20 cellular contexts compared by ENCODE assay signal in the genomic region with DNA sequence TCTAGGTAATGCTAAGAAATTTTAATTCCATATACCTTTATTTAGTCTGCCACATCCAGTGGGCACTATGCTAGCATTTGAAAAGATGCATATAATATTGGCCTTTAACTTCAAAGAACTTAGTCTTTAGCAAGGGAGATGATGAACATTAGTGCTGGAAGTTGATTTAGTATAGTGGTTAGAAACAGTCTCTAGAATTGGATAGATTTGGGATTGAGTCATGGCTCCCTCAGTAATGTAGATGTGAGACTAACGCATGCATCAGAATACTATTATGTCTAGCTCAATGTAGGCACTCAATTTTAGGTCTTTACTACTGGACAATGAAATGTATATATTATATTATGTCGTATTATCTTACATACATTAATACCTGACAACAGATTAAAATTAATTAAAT. TPM values are rescaled to one million over a fixed set of nuclear protein-coding genes. Genes with fewer than 3 reads are reported as not detected.
DNase-seq lines count a peak whose midpoint lies in the region; ATAC-seq and TF ChIP-seq lines count a peak whose summit lies in the region.
"Had no signal": no experiment of that assay in that cellular context is flagged by ENCODE, and none has a peak within 500 bp of the region (broad histone marks: within the 10 kb centered on the region; RNA-seq: fewer than 3 reads in every experiment).

No MANE protein-coding gene starts in this region.

- no peaks in the 10 kb centered on the region for H3K9me3 ChIP-seq in adipocyte (ENCODE audit: control insufficient read depth, low read length)
- no peaks in the 10 kb centered on the region for H3K9me3 ChIP-seq in heart left ventricle
- H3K9me3 ChIP-seq: right lobe of liver, testis had no signal

- H3K36me3 ChIP-seq in adipocyte (ENCODE audit: control insufficient read depth, insufficient read depth, low read length, severe bottlenecking) = peaks cover 19% of the 10 kb centered on the region
- no peaks in the 10 kb centered on the region for H3K36me3 ChIP-seq in heart left ventricle
- H3K36me3 ChIP-seq: cardiac muscle cell, right lobe of liver had no signal

- intact Hi-C loops in heart left ventricle (cut with DNase I) = loop anchor here in 1 of 10 donors (10.0 kb wide), 1 partner anchor 275 kb away; no protein-coding TSS in a partner anchor

- TF ChIP-seq CTCF in fibroblast of the aortic adventitia (IDR thresholded peaks at IDR 0.05; ENCODE audit: insufficient read depth, low read length) (no peak), heart left ventricle (IDR thresholded peaks at IDR 0.05) (no peak)

- DNase-seq in AG08395 (ENCODE audit: low spot score) (peak; percentile 31), HT1080 (ENCODE audit: low read depth) (peak; percentile 11), adipocyte (ENCODE audit: low read depth) (no peak), fibroblast of the aortic adventitia (ENCODE audit: low read depth) (peak; percentile 28), HK-2 (ENCODE audit: unreplicated experiment) (no peak), heart left ventricle (no peak)
- DNase-seq: ACHN; NCI-H187 treated with DMSO at 0.1 percent for 48 hours; occipital lobe; right lobe of liver; stimulated activated naive B cell treated with anti-CD40 and anti-IgM and Interleukin-4, amounts not matched to agents 10 μg/mL and 1 μg/mL and 100 μg/mL, for 72 hours; testis had no signal

- no peak for TF ChIP-seq POLR2A in heart left ventricle (IDR thresholded peaks at IDR 0.05)

- H3K4me3 ChIP-seq in adipocyte (ENCODE audit: low read length) (peak overlapping the region; percentile 26), fibroblast of the aortic adventitia (ENCODE audit: low read depth, low read length) (no peak overlapping the region), heart left ventricle (no peak overlapping the region)
- H3K4me3 ChIP-seq: cardiac muscle cell, GM23338, right lobe of liver, testis had no signal

- 87 to 94% (median 90%) methylated on average over 2 of the region's 2 CpGs for WGBS in heart left ventricle, 4 donors

- ATAC-seq in GM21367 (IDR thresholded peaks at IDR 0.05; ENCODE audit: unreplicated experiment) = no peak
- no peak for ATAC-seq in GM19455 (IDR thresholded peaks at IDR 0.05; ENCODE audit: unreplicated experiment)
- no peak for ATAC-seq in heart left ventricle
- ATAC-seq: activated T-helper 17 cell treated with anti-CD3 and anti-CD28 coated beads, Interleukin-2, amount 50 U/mL, for 72 hours; GM23338; right lobe of liver; stimulated activated naive B cell treated with anti-CD40 and anti-IgM and Interleukin-4, amounts not matched to agents 10 μg/mL and 1 μg/mL and 100 μg/mL, for 72 hours had no signal

- H3K4me1 ChIP-seq in adipocyte (ENCODE audit: control insufficient read depth, insufficient read depth, low read length) (peaks cover 5% of the 10 kb centered on the region), heart left ventricle (peaks cover 0 to 4% (median 0%) of the 10 kb centered on the region in 12 donors)
- H3K4me1 ChIP-seq: right lobe of liver, testis had no signal

- H3K27ac ChIP-seq in heart left ventricle = no peak overlapping the region
- H3K27ac ChIP-seq: C4-2B, cardiac muscle cell, KMS-11, right lobe of liver, RWPE1, testis had no signal

- H3K27me3 ChIP-seq in adipocyte (replicated peaks; ENCODE audit: control insufficient read depth, insufficient read depth, low read length) (no peaks in the 10 kb centered on the region), heart left ventricle (no peaks in the 10 kb centered on the region)
- H3K27me3 ChIP-seq: right lobe of liver, testis had no signal

- H3K9ac ChIP-seq in adipocyte (ENCODE audit: low read length) = peak overlapping the region; percentile 96
- H3K9ac ChIP-seq: KMS-11 had no signal

RNA-seq across cellular contexts. Expression of a gene that starts 5.8 kb away (rescaled TPM):
- 0.17 TPM in 1 of 2 replicates, not detected in the other for total RNA-seq in HT1080 (2014; rRNA removed; shearing (Covaris generic))
- polyA plus RNA-seq in HT1080 (2015; cell fraction: cytosol; rRNA removed) = 0.28 TPM in 1 of 2 replicates, not detected in the other
- polyA plus RNA-seq in HT1080 (2015; cell fraction: nucleus; rRNA removed) = 0.17 TPM in 1 of 2 replicates, not detected in the other
- total RNA-seq in fibroblast of the aortic adventitia (ENCODE audit: low replicate concordance) (51.7 and 123 TPM in 2 replicates), heart left ventricle (1 to 10 TPM in 1 of 9 donors, under 1 TPM in 4, not detected in 4; 0.42 to 1.5 (median 0.62) TPM)
- 1 to 10 TPM in 1 of 2 donors, under 1 TPM in 1; 0.11 to 7.0 TPM for polyA plus RNA-seq in heart left ventricle
- total RNA-seq: activated T-helper 17 cell treated with anti-CD3 and anti-CD28 coated beads, Interleukin-2, amount 50 U/mL, for 72 hours; GM23338; right lobe of liver had no signal

Comparison
In these comparisons a context has a peak if more than half of its experiments do, and no peak if none do; other contexts are left out.
1. DNase-seq: peak in AG08395 (single experiment), HT1080 (single experiment) and fibroblast of the aortic adventitia (single experiment); none in adipocyte (single experiment), HK-2 (single experiment) and heart left ventricle (0 of 5).
2. RNA of a gene that starts 5.8 kb away (total RNA-seq): 51.7 to 123 TPM in fibroblast of the aortic adventitia; 0.42 to 1.5 TPM in heart left ventricle and 0.17 TPM in HT1080; every median in the first group is over 10 times any median in the second.